Comparison of ENCODE assay signal across 8 cellular contexts in genomic region chr10:14605231-14605925, GRCh38.
DNase-seq lines count a peak whose midpoint lies in the region; ATAC-seq and TF ChIP-seq lines count a peak whose summit lies in the region.

No MANE protein-coding gene starts in this region.

- no peaks in the 10 kb centered on the region for H3K27me3 ChIP-seq in heart left ventricle

- CTCF ChIA-PET in RWPE1 (lab: Yijun Ruan, JAX) = interaction anchor here (0.6 to 0.9 kb wide), 2 partner anchors 67 to 68 kb away, joined by 3 read pairs; no protein-coding TSS in a partner anchor

- intact Hi-C loops in heart left ventricle (cut with DNase I) (loop anchor here in 3 of 10 donors (10.0 kb wide), 3 partner anchors 219 to 489 kb away; partner anchors contain the start of genes CDNF (in 1 of the 3), HSPA14 (in 1 of the 3), MSANTD7 (in 1 of the 3) and RPP38 (in 1 of the 3)), cardiac septum (cut with DNase I) (no loop called here), left colon (cut with DNase I, micrococcal nuclease) (loop anchor here in 1 of 2 donors (5.0 kb wide), 1 partner anchor 62 kb away; no protein-coding TSS in a partner anchor)

- H3K36me3 ChIP-seq in heart left ventricle = peaks cover 0 to 8% (median 0%) of the 10 kb centered on the region in 9 donors

- TF ChIP-seq POLR2A in heart left ventricle (IDR thresholded peaks at IDR 0.05) = no peak

- 76 to 81% (median 78%) methylated on average over 7 of the region's 7 CpGs for WGBS in heart left ventricle, 4 donors

- peak overlapping the region in 6 of 12 donors; percentile 37 to 83 (median 70) for H3K27ac ChIP-seq in heart left ventricle
- H3K27ac ChIP-seq in RWPE1 = no peak overlapping the region

- no peaks in the 10 kb centered on the region for H3K9me3 ChIP-seq in heart left ventricle

- POLR2A ChIA-PET in RWPE1 (lab: Yijun Ruan, JAX; ENCODE audit: low non-redundant PET) = no interaction called here

- peak overlapping the region in 9 of 12 donors; percentile 50 to 78 (median 74) for H3K4me3 ChIP-seq in heart left ventricle

- no peak for ATAC-seq in heart left ventricle
- ATAC-seq in HG02870 (IDR thresholded peaks at IDR 0.05; ENCODE audit: unreplicated experiment) = peak; percentile 45
- ATAC-seq in omental fat pad (ENCODE audit: low FRiP score) = peak; percentile 34
- no peak for ATAC-seq in left colon

- TF ChIP-seq CTCF in heart left ventricle (IDR thresholded peaks at IDR 0.05) (no peak), RWPE1 (conservative IDR thresholded peaks at IDR 0.05; ENCODE audit: low read depth) (no peak), omental fat pad (IDR thresholded peaks at IDR 0.05) (no peak)

- peaks cover 0 to 50% (median 14%) of the 10 kb centered on the region in 12 donors for H3K4me1 ChIP-seq in heart left ventricle

- no peak for DNase-seq in heart left ventricle
- DNase-seq in cardiac septum (ENCODE audit: low spot score) = no peak
- peak; percentile 41 for DNase-seq in RWPE1 (ENCODE audit: low spot score)
- peak; percentile 27 for DNase-seq in effector CD4-positive, alpha-beta T cell
- no peak for DNase-seq in omental fat pad (ENCODE audit: low spot score)
- DNase-seq in NCI-H748 (lab: John Stamatoyannopoulos, UW; ENCODE audit: unreplicated experiment) = no peak
- DNase-seq in left colon = no peak

Comparison
In these comparisons a context has a peak if more than half of its experiments do, and no peak if none do; other contexts are left out.
1. ATAC-seq: peak in HG02870 (single experiment) and omental fat pad (single experiment); none in heart left ventricle (0 of 4) and left colon (single experiment).
2. DNase-seq: peak in RWPE1 (single experiment) and effector CD4-positive, alpha-beta T cell (single experiment); none in heart left ventricle (0 of 5), cardiac septum (single experiment), omental fat pad (single experiment), NCI-H748 (single experiment) and left colon (0 of 2).